ENCODE assay signal across 21 cellular contexts in genomic region chr3:28623106-28623505, GRCh38.
"Had no signal": no experiment of that assay in that cellular context is flagged by ENCODE, and none has a peak within 500 bp of the region (broad histone marks: within the 10 kb centered on the region; RNA-seq: fewer than 3 reads in every experiment).

No MANE protein-coding gene starts in this region.

- H3K36me3 Mint-ChIP-seq: mesothelial cell of epicardium had no signal

- H3K4me3 Mint-ChIP-seq: mesothelial cell of epicardium had no signal

- H3K27ac ChIP-seq: coronary artery, dorsolateral prefrontal cortex, epithelial cell of prostate, esophagus squamous epithelium, gastrocnemius medialis, heart right ventricle, left lung, lower lobe of right lung had no signal

- H3K27ac Mint-ChIP-seq: mesothelial cell of epicardium had no signal

- H3K4me3 ChIP-seq: coronary artery, dorsolateral prefrontal cortex, esophagus squamous epithelium, gastrocnemius medialis, heart right ventricle, left lung, lower lobe of right lung had no signal

- DNase-seq: dermis blood vessel endothelial cell; dorsolateral prefrontal cortex; effector CD4-positive, alpha-beta T cell; effector memory CD4-positive, alpha-beta T cell; erythroblast; esophagus squamous epithelium; foreskin fibroblast; foreskin melanocyte; gastrocnemius medialis; glutamatergic neuron; head of caudate nucleus; heart right ventricle; hippocampal formation; left cardiac atrium; left lung; left ventricle myocardium superior; lower lobe of right lung; mesenchymal stem cell had no signal

- H3K27me3 ChIP-seq: dorsolateral prefrontal cortex, esophagus squamous epithelium, gastrocnemius medialis, heart right ventricle, left lung had no signal

- H3K9me3 ChIP-seq: esophagus squamous epithelium, gastrocnemius medialis, heart right ventricle, lower lobe of right lung had no signal

- H3K4me1 Mint-ChIP-seq: mesothelial cell of epicardium had no signal

- H3K4me1 ChIP-seq: esophagus squamous epithelium, gastrocnemius medialis, heart right ventricle, left lung, lower lobe of right lung had no signal

- H3K36me3 ChIP-seq: esophagus squamous epithelium, gastrocnemius medialis, heart right ventricle, left lung, lower lobe of right lung had no signal
